Comparison of ENCODE assay signal across 8 cellular contexts in the genomic region with DNA sequence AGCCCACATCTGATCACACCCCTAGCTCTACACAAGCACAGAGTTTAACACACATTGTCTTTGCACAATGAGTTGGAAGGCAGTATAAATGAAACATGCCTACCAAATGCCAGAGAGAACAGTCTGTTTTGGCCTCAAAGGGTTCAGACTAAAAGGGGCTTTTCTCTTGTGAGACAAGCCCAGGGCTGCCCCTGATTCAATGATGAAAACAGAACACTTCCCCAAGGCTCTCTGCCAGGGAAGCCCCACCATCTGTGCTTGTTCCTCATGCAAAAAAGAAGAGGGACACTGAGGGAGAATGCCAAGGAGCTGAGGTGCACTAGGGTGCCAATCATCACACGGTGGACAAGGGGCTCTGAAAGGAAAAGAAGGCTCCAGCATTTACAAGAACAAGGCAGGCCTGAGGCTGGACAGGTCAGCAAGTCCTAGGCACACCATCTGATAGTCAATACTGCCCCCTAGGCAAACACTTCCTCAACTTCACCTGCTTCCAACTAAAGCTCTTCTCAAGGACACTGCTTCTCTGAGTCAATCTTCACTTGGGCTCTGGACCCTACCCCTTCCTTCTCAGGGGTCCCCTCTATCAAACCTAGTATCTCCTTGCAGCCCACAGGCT. TPM values are rescaled to one million over a fixed set of nuclear protein-coding genes. Genes with fewer than 3 reads are reported as not detected.
DNase-seq lines count a peak whose midpoint lies in the region; ATAC-seq and TF ChIP-seq lines count a peak whose summit lies in the region.

No MANE protein-coding gene starts in this region.

- no peaks in the 10 kb centered on the region for H3K27me3 Mint-ChIP-seq in stimulated activated naive B cell treated with anti-CD40 and anti-IgM and Interleukin-4, amounts not matched to agents 10 μg/mL and 1 μg/mL and 100 μg/mL, for 72 hours

- 59 to 75% methylated on average over 1 of the region's 1 CpG for WGBS in heart right ventricle, 2 donors

- H3K9me3 ChIP-seq in heart right ventricle: no peaks in the 10 kb centered on the region

- H3K36me3 ChIP-seq in heart right ventricle: peaks cover 0 to 100% (median 68%) of the 10 kb centered on the region in 9 donors

- TF ChIP-seq CTCF in heart right ventricle (IDR thresholded peaks at IDR 0.05): peak in 6 of 9 donors; percentile 16 to 42 (median 30)

- no peak overlapping the region for H3K4me3 Mint-ChIP-seq in stimulated activated naive B cell treated with anti-CD40 and anti-IgM and Interleukin-4, amounts not matched to agents 10 μg/mL and 1 μg/mL and 100 μg/mL, for 72 hours

- H3K4me3 ChIP-seq in heart right ventricle: no peak overlapping the region

- no peak for TF ChIP-seq POLR2A in erythroblast (IDR thresholded peaks at IDR 0.05; ENCODE audit: low read length)

- no peaks in the 10 kb centered on the region for H3K9me3 Mint-ChIP-seq in stimulated activated naive B cell treated with anti-CD40 and anti-IgM and Interleukin-4, amounts not matched to agents 10 μg/mL and 1 μg/mL and 100 μg/mL, for 72 hours

- H3K4me1 ChIP-seq in heart right ventricle: peaks cover 0 to 20% (median 4%) of the 10 kb centered on the region in 9 donors

- ATAC-seq in heart right ventricle: peak in 4 of 8 donors; percentile 24 to 52 (median 40)
- no peak for ATAC-seq in left cardiac atrium
- peak; percentile 67 to 74 for ATAC-seq in stimulated activated naive B cell treated with anti-CD40 and anti-IgM and Interleukin-4, amounts not matched to agents 10 μg/mL and 1 μg/mL and 100 μg/mL, for 72 hours (replicated peaks)
- no peak for ATAC-seq in GM21576 (IDR thresholded peaks at IDR 0.05; ENCODE audit: unreplicated experiment)
- no peak for ATAC-seq in GM19395 (IDR thresholded peaks at IDR 0.05; ENCODE audit: unreplicated experiment)

- DNase-seq in heart right ventricle: no peak
- DNase-seq in left cardiac atrium: no peak
- peak; percentile 51 for DNase-seq in NCI-H748 treated with DMSO at 0.1 percent for 48 hours (lab: John Stamatoyannopoulos, UW)
- peak; percentile 51 to 59 for DNase-seq in erythroblast (lab: John Stamatoyannopoulos, UW)
- no peak for DNase-seq in stimulated activated naive B cell treated with anti-CD40 and anti-IgM and Interleukin-4, amounts not matched to agents 10 μg/mL and 1 μg/mL and 100 μg/mL, for 72 hours
- DNase-seq in activated CD8-positive, alpha-beta memory T cell treated with anti-CD3 and anti-CD28 coated beads for 24 hours: no peak

- intact Hi-C loops in heart right ventricle (cut with DNase I) (loop anchor here in 2 of 10 donors (5.0 kb wide), 2 partner anchors 59 to 159 kb away; no protein-coding TSS in a partner anchor), left cardiac atrium (cut with DNase I) (no loop called here)

- peaks cover 0 to 19% of the 10 kb centered on the region in 2 donors for H3K36me3 Mint-ChIP-seq in stimulated activated naive B cell treated with anti-CD40 and anti-IgM and Interleukin-4, amounts not matched to agents 10 μg/mL and 1 μg/mL and 100 μg/mL, for 72 hours

- H3K27ac ChIP-seq in heart right ventricle: no peak overlapping the region

- H3K4me1 Mint-ChIP-seq in stimulated activated naive B cell treated with anti-CD40 and anti-IgM and Interleukin-4, amounts not matched to agents 10 μg/mL and 1 μg/mL and 100 μg/mL, for 72 hours: peaks cover 2 to 11% of the 10 kb centered on the region in 2 donors

- H3K27ac Mint-ChIP-seq in stimulated activated naive B cell treated with anti-CD40 and anti-IgM and Interleukin-4, amounts not matched to agents 10 μg/mL and 1 μg/mL and 100 μg/mL, for 72 hours: peak overlapping the region; percentile 14

- H3K27me3 ChIP-seq in heart right ventricle: no peaks in the 10 kb centered on the region

RNA-seq across cellular contexts. Expression of a gene that starts 37.5 kb away (rescaled TPM):
- 1 to 10 TPM in 1 of 10 donors, under 1 TPM in 9; 0.06 to 1.6 (median 0.45) TPM for total RNA-seq in heart right ventricle
- under 1 TPM; 0.19 to 0.51 TPM for polyA plus RNA-seq in heart right ventricle
- total RNA-seq in left cardiac atrium: under 1 TPM; 0.52 to 0.68 TPM

Comparison
In these comparisons a context has a peak if more than half of its experiments do, and no peak if none do; other contexts are left out.
1. ATAC-seq: peak in stimulated activated naive B cell treated with anti-CD40 and anti-IgM and Interleukin-4, amounts not matched to agents 10 μg/mL and 1 μg/mL and 100 μg/mL, for 72 hours (2 of 2); none in left cardiac atrium (0 of 2), GM21576 (single experiment) and GM19395 (single experiment).
2. DNase-seq: peak in NCI-H748 treated with DMSO at 0.1 percent for 48 hours (single experiment) and erythroblast (2 of 2); none in heart right ventricle (0 of 2), left cardiac atrium (single experiment), stimulated activated naive B cell treated with anti-CD40 and anti-IgM and Interleukin-4, amounts not matched to agents 10 μg/mL and 1 μg/mL and 100 μg/mL, for 72 hours (single experiment) and activated CD8-positive, alpha-beta memory T cell treated with anti-CD3 and anti-CD28 coated beads for 24 hours (single experiment).